Comparison of ENCODE assay signal across 8 cellular contexts in the genomic region with DNA sequence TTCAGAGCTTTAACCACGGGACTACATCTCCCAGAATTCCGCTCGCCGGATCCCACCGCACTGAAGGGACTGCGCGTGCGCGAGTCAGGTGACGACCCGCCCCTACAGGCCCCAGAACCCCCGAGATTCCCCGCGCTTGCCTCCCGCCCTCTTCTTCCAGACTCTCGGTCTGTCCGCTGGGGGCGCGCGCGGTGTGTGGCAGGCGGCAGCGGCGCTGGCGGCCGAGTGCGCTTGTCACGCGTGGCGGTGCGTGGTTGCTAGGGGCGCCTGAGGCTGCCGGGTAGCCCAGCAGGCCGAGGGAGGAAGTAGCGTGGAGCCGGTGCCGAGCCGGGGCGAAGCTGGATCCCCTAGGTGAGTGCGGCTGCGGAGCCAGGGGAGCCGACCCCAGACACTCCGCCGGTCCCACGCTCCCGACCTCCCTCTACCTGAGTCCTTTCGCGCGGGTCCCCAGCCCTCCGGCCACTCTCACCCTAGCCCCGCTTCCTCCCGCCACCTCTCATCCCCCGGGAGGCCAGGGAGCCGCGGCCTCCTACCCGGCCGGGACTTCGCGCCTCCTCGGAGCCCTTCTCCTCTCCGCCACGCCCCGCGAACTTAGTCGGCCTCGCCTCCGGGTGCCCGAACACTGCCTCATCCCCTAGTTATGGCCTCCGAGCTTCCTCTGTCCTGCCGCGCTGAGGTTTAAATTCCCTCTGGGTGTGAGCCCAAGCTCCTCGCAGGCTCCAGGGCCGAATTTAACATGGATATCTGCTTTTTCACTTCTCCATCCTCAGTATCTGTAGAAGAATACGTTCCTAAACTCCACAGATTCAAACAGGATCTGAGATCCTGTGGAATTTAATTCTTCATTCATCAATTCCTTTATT. TPM values are rescaled to one million over a fixed set of nuclear protein-coding genes. Genes with fewer than 3 reads are reported as not detected.
DNase-seq lines count a peak whose midpoint lies in the region; ATAC-seq, FAIRE-seq and TF ChIP-seq lines count a peak whose summit lies in the region.

A gene with protein sequence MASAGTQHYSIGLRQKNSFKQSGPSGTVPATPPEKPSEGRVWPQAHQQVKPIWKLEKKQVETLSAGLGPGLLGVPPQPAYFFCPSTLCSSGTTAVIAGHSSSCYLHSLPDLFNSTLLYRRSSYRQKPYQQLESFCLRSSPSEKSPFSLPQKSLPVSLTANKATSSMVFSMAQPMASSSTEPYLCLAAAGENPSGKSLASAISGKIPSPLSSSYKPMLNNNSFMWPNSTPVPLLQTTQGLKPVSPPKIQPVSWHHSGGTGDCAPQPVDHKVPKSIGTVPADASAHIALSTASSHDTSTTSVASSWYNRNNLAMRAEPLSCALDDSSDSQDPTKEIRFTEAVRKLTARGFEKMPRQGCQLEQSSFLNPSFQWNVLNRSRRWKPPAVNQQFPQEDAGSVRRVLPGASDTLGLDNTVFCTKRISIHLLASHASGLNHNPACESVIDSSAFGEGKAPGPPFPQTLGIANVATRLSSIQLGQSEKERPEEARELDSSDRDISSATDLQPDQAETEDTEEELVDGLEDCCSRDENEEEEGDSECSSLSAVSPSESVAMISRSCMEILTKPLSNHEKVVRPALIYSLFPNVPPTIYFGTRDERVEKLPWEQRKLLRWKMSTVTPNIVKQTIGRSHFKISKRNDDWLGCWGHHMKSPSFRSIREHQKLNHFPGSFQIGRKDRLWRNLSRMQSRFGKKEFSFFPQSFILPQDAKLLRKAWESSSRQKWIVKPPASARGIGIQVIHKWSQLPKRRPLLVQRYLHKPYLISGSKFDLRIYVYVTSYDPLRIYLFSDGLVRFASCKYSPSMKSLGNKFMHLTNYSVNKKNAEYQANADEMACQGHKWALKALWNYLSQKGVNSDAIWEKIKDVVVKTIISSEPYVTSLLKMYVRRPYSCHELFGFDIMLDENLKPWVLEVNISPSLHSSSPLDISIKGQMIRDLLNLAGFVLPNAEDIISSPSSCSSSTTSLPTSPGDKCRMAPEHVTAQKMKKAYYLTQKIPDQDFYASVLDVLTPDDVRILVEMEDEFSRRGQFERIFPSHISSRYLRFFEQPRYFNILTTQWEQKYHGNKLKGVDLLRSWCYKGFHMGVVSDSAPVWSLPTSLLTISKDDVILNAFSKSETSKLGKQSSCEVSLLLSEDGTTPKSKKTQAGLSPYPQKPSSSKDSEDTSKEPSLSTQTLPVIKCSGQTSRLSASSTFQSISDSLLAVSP (plus strand): TSS at position 149 of the 863 bp plus-strand sequence. CDS start 26,842 bp downstream, outside the sequence.

- H3K27me3 Mint-ChIP-seq in T-helper 17 cell, result peaks cover 10% of the 10 kb centered on the region

- peak within 1 kb of the TSS; percentile 96 for H3K4me3 Mint-ChIP-seq in T-helper 17 cell

- H3K4me1 Mint-ChIP-seq in T-helper 17 cell, result peaks cover 15% of the 10 kb centered on the region

- peak; percentile 86 for TF ChIP-seq CTCF in psoas muscle (IDR thresholded peaks at IDR 0.05)

- peak; percentile 92 for ATAC-seq in GM18498 (IDR thresholded peaks at IDR 0.05; ENCODE audit: unreplicated experiment)
- ATAC-seq in HG02938 (IDR thresholded peaks at IDR 0.05; ENCODE audit: unreplicated experiment), result peak; percentile 81
- ATAC-seq in T-helper 17 cell, result peak; percentile 98
- peak; percentile 98 for ATAC-seq in left ventricle myocardium superior
- ATAC-seq in psoas muscle, result peak; percentile 99 to 100 (median 99)

- intact Hi-C loops in left ventricle myocardium superior (cut with micrococcal nuclease), result loop anchor here (10.0 kb wide), 1 partner anchor 134 kb away; no protein-coding TSS in a partner anchor
- intact Hi-C loops in psoas muscle (cut with DNase I), result loop anchor here in 1 of 2 donors (1.0 to 5.0 kb wide), 2 partner anchors 71 to 136 kb away; partner anchors contain the start of gene CYP27A1

- H3K4me3 ChIP-seq in psoas muscle, result peak within 1 kb of the TSS; percentile 91

- peaks cover 9% of the 10 kb centered on the region for H3K4me1 ChIP-seq in psoas muscle

- H3K9me3 ChIP-seq in T-helper 17 cell (ENCODE audit: control insufficient read depth, low read length, poor library complexity, severe bottlenecking) (no peaks in the 10 kb centered on the region), psoas muscle (no peaks in the 10 kb centered on the region)

- 0 to 1% (median 0%) methylated on average over 53 to 74 of the region's 74 CpGs for WGBS in psoas muscle, 3 donors

- H3K36me3 ChIP-seq in psoas muscle (ENCODE audit: insufficient read depth in 1 of 2, low read depth in 1 of 2), result peaks cover 0 to 3% of the 10 kb centered on the region in 2 donors

- peaks cover 5% of the 10 kb centered on the region for H3K36me3 Mint-ChIP-seq in T-helper 17 cell (ENCODE audit: low read depth)

- H3K27ac ChIP-seq in psoas muscle, result peak within 1 kb of the TSS; percentile 92

- DNase-seq in NCI-H1694 treated with DMSO at 0.1 percent for 48 hours (lab: John Stamatoyannopoulos, UW), result peak; percentile 93
- peak; percentile 98 to 99 (median 99) for DNase-seq in T-helper 17 cell
- peak; percentile 86 to 99 (median 96) for DNase-seq in amygdala (lab: John Stamatoyannopoulos, UW)
- DNase-seq in left ventricle myocardium superior, result peak; percentile 99
- peak; percentile 99 for DNase-seq in psoas muscle
- peak; percentile 99 for DNase-seq in urothelium cell line (ENCODE audit: low spot score)

- peak within 1 kb of the TSS; percentile 96 for H3K27ac Mint-ChIP-seq in T-helper 17 cell

- no peak for FAIRE-seq in urothelium cell line (lab: Jason Lieb, UNC)

- H3K27me3 ChIP-seq in psoas muscle (ENCODE audit: insufficient read depth in 3 of 3, low read length in 2 of 3), result no peaks in the 10 kb centered on the region

RNA-seq across cellular contexts. Expression of the gene that starts here (rescaled TPM):
- total RNA-seq in T-helper 17 cell (10 to 100 TPM; 21.1 to 21.2 TPM), left ventricle myocardium superior (4.6 TPM), psoas muscle (10 to 100 TPM; 10.9 to 14.5 (median 13.8) TPM)
- 10 to 100 TPM in 2 of 3 donors, 1 to 10 TPM in 1; 9.2 to 15.7 (median 14.0) TPM for polyA plus RNA-seq in psoas muscle

Comparison
In these comparisons a context has a peak if more than half of its experiments do, and no peak if none do; other contexts are left out.
1. Peak in every context shown above with its lines: DNase-seq, ATAC-seq, H3K4me3 ChIP-seq and H3K27ac ChIP-seq.